Comparison of ENCODE assay signal across 24 cellular contexts in the genomic region with DNA sequence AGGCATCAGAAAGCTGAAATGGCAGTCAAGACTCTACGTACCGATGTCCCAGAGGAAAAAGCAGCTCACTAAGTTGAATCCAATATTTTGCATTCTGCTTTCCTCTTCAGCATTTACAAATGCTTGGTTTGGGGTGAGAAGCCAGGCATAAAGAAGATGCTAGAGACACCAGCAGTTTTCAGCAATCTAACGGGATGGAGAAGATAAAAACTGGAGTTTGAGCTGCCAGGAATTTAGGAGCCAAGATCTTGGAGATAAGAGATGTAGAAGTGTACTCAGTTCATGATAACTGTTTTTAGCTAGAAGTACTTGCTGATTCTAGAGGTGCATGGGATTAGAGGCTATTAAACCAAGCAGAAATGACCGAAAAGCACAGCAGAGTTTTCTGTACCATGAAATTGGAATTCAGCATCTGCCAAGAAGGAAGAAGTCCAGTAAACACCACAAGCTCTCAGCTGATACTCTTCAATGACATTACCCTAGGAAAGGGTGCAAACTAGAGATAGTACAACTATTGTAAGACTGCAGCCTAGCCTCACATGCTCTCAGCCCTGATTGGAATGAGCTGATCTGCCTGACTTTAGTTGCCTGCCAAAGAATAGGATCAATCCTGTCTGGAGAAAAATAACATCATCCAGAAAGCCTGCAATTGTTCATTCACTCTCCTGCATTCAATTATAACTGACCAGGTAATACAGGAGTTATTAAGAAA. TPM values are rescaled to one million over a fixed set of nuclear protein-coding genes. Genes with fewer than 3 reads are reported as not detected.
A peak's percentile ranks its signal among the peaks of the same experiment; 100 is the strongest.
DNase-seq lines count a peak whose midpoint lies in the region; ATAC-seq, FAIRE-seq and TF ChIP-seq lines count a peak whose summit lies in the region.
"Had no signal": no experiment of that assay in that cellular context is flagged by ENCODE, and none has a peak within 500 bp of the region (broad histone marks: within the 10 kb centered on the region; RNA-seq: fewer than 3 reads in every experiment).

No MANE protein-coding gene starts in this region.

- H3K9me1 ChIP-seq in keratinocyte (ENCODE audit: control insufficient read depth, extremely low read depth, insufficient read depth, low read length): no peaks in the 10 kb centered on the region

- H3K36me3 Mint-ChIP-seq in endodermal cell (ENCODE audit: low read depth): peaks cover 4% of the 10 kb centered on the region

- FAIRE-seq in keratinocyte (lab: Jason Lieb, UNC): no peak
- FAIRE-seq in RCC 7860 (lab: Jason Lieb, UNC): no peak
- no peak for FAIRE-seq in H54 (lab: Jason Lieb, UNC)
- FAIRE-seq: A204.1, islet of Langerhans, TTC549 had no signal

- H3K4me3 ChIP-seq in PC-3 (ENCODE audit: low read length) (peak overlapping the region; percentile 20; the same call in 1 of the 2 replicates), endodermal cell (ENCODE audit: low read length) (no peak overlapping the region), keratinocyte (ENCODE audit: control insufficient read depth in 2 of 3, extremely low read depth in 1 of 3, insufficient read depth in 2 of 3, low read depth in 1 of 3, low read length in 3 of 3) (peak overlapping the region in 2 of 3 experiments; percentile 41 to 57)
- H3K4me3 ChIP-seq: ascending aorta had no signal

- no peak for DNase-seq in PC-3
- no peak for DNase-seq in endodermal cell
- no peak for DNase-seq in keratinocyte (ENCODE audit: low read depth, low spot score)
- no peak for DNase-seq in RCC 7860 (ENCODE audit: low spot score)
- DNase-seq in H54 (ENCODE audit: insufficient read length, low spot score): no peak
- DNase-seq in GF-D8 (lab: John Stamatoyannopoulos, UW): no peak
- DNase-seq in NCI-H1436 treated with DMSO at 0.1 percent for 48 hours (lab: John Stamatoyannopoulos, UW): no peak
- DNase-seq: activated CD4-positive, alpha-beta T cell treated with anti-CD3 and anti-CD28 coated beads for 4 hours; cerebellar nuclear complex; glutamatergic neuron; naive B cell; NCI-H187 treated with DMSO at 0.1 percent for 48 hours; NCI-H446; Right ventricle myocardium superior; substantia nigra had no signal

- H3K27ac Mint-ChIP-seq in endodermal cell: peak overlapping the region; percentile 7
- H3K27ac Mint-ChIP-seq: activated naive CD4-positive, alpha-beta T cell treated with anti-CD3 and anti-CD28 coated beads, Interleukin-2, amount 50 U/mL, for 24 hours; activated T-helper 1 cell treated with anti-CD3 and anti-CD28 coated beads, Interleukin-12 subunit alpha, Interleukin-12 subunit beta, Interleukin-2, Interleukin-4 antibody, amounts not matched to agents 30 ng/mL and 10 ng/mL and 1 ng/mL, durations not matched to agents 14 hours and 24 hours and 36 hours; naive B cell had no signal

- POLR2A ChIA-PET in PC-3 (lab: Charles Lee; ENCODE audit: unreplicated experiment): interaction anchor here (0.7 kb wide), 1 partner anchor 24 kb away, joined by 3 read pairs; no protein-coding TSS in a partner anchor

- H3K36me3 ChIP-seq in PC-3 (ENCODE audit: low read depth, low read length): no peaks in the 10 kb centered on the region
- H3K36me3 ChIP-seq in endodermal cell (ENCODE audit: control insufficient read depth, insufficient read depth, low read length): no peaks in the 10 kb centered on the region
- H3K36me3 ChIP-seq in keratinocyte (ENCODE audit: control insufficient read depth in 2 of 2, extremely low read depth in 1 of 2, insufficient read depth in 2 of 2, low read length in 2 of 2): no peaks in the 10 kb centered on the region
- H3K36me3 ChIP-seq: ascending aorta had no signal

- H3K27ac ChIP-seq in 22Rv1 (peak overlapping the region; percentile 65), PC-3 (ENCODE audit: low read length) (no peak overlapping the region), endodermal cell (ENCODE audit: low read depth, low read length) (no peak overlapping the region), keratinocyte (ENCODE audit: control insufficient read depth, insufficient read depth, low read length) (no peak overlapping the region)
- H3K27ac ChIP-seq: ascending aorta, HL-60 had no signal

- H3K4me2 ChIP-seq in PC-3 (ENCODE audit: low read length): peak overlapping the region; percentile 59; the same call in 1 of the 2 replicates
- peak overlapping the region; percentile 80 for H3K4me2 ChIP-seq in keratinocyte (ENCODE audit: control insufficient read depth, extremely low read depth, insufficient read depth, low read depth, low read length)

- no peaks in the 10 kb centered on the region for H3F3A ChIP-seq in PC-3 (ENCODE audit: low read length, unreplicated experiment)

- H4K20me1 ChIP-seq in PC-3 (ENCODE audit: low read length) (no peaks in the 10 kb centered on the region), keratinocyte (ENCODE audit: control insufficient read depth, extremely low read depth, insufficient read depth, low read length) (no peaks in the 10 kb centered on the region)

- H3K79me2 ChIP-seq in PC-3 (ENCODE audit: low read length): no peaks in the 10 kb centered on the region
- no peaks in the 10 kb centered on the region for H3K79me2 ChIP-seq in keratinocyte (ENCODE audit: control insufficient read depth, insufficient read depth, low read length)

- H3K4me1 ChIP-seq in PC-3 (ENCODE audit: insufficient read depth, low read length) (no peaks in the 10 kb centered on the region), endodermal cell (ENCODE audit: control insufficient read depth, insufficient read depth, low read length) (no peaks in the 10 kb centered on the region), keratinocyte (ENCODE audit: control insufficient read depth, extremely low read depth, insufficient read depth, low read length) (peaks cover 6% of the 10 kb centered on the region)
- H3K4me1 ChIP-seq: ascending aorta had no signal

- H3K9me3 Mint-ChIP-seq in endodermal cell: peaks cover 32% of the 10 kb centered on the region

- H3K4me1 Mint-ChIP-seq in endodermal cell: peaks cover 7% of the 10 kb centered on the region
- H3K4me1 Mint-ChIP-seq: activated naive CD4-positive, alpha-beta T cell treated with anti-CD3 and anti-CD28 coated beads, Interleukin-2, amount 50 U/mL, for 24 hours had no signal

- no peak for TF ChIP-seq POLR2A in H54 (IDR thresholded peaks at IDR 0.05; ENCODE audit: low read depth, low read length)

- TF ChIP-seq CTCF in 22Rv1 (IDR thresholded peaks at IDR 0.05) (no peak), PC-3 (conservative IDR thresholded peaks at IDR 0.05; ENCODE audit: low read depth, low read length) (no peak), endodermal cell (conservative IDR thresholded peaks at IDR 0.05) (no peak), keratinocyte (optimal IDR thresholded peaks at IDR 0.05 in 1 of 3, IDR thresholded peaks at IDR 0.05 in 1 of 3, conservative IDR thresholded peaks at IDR 0.05 in 1 of 3; ENCODE audit: extremely low read depth in 1 of 3, insufficient read depth in 2 of 3, low read length in 3 of 3) (no peak)

- H3K9ac ChIP-seq in PC-3 (ENCODE audit: low read length) (no peak overlapping the region), endodermal cell (ENCODE audit: extremely low read depth, low read length, poor library complexity, severe bottlenecking) (no peak overlapping the region), keratinocyte (ENCODE audit: control insufficient read depth, extremely low read depth, insufficient read depth, low read length) (peak overlapping the region; percentile 36)

- H2AFZ ChIP-seq in PC-3 (ENCODE audit: low read length) (peak overlapping the region; percentile 60), keratinocyte (ENCODE audit: control insufficient read depth, low read length) (peak overlapping the region; percentile 77)

- CTCF ChIA-PET in PC-3 (lab: Charles Lee): interaction anchor here (0.7 kb wide), 1 partner anchor 1126 kb away, joined by 4 read pairs; no protein-coding TSS in a partner anchor

- no peaks in the 10 kb centered on the region for H3K9me2 ChIP-seq in PC-3 (replicated peaks; ENCODE audit: low read length)

- H3K27me3 Mint-ChIP-seq in endodermal cell (ENCODE audit: insufficient read depth): no peaks in the 10 kb centered on the region

- intact Hi-C loops in PC-3 (cut with micrococcal nuclease): no loop called here

- H3K4me3 Mint-ChIP-seq in endodermal cell: peak overlapping the region; percentile 49
- H3K4me3 Mint-ChIP-seq: activated naive CD4-positive, alpha-beta T cell treated with anti-CD3 and anti-CD28 coated beads, Interleukin-2, amount 50 U/mL, for 24 hours; activated T-helper 1 cell treated with anti-CD3 and anti-CD28 coated beads, Interleukin-12 subunit alpha, Interleukin-12 subunit beta, Interleukin-2, Interleukin-4 antibody, amounts not matched to agents 30 ng/mL and 10 ng/mL and 1 ng/mL, durations not matched to agents 14 hours and 24 hours and 36 hours had no signal

- dilution Hi-C loops in keratinocyte (cut with MboI; ENCODE audit: extremely low pct_ligation_motif_present, low sequenced_read_pairs): no loop called here

- ATAC-seq in PC-3: no peak
- ATAC-seq: sciatic nerve had no signal

- peaks cover 6% of the 10 kb centered on the region; the same call in 1 of the 2 replicates for H3K9me3 ChIP-seq in PC-3 (ENCODE audit: low read length)
- peaks cover 28% of the 10 kb centered on the region for H3K9me3 ChIP-seq in endodermal cell (ENCODE audit: control insufficient read depth, low read length)
- no peaks in the 10 kb centered on the region for H3K9me3 ChIP-seq in keratinocyte (ENCODE audit: control insufficient read depth, low read depth, low read length)

- no peaks in the 10 kb centered on the region for H3K27me3 ChIP-seq in PC-3 (ENCODE audit: low read length)
- no peaks in the 10 kb centered on the region for H3K27me3 ChIP-seq in endodermal cell (ENCODE audit: control insufficient read depth, insufficient read depth, low read length, poor library complexity, severe bottlenecking)
- no peaks in the 10 kb centered on the region for H3K27me3 ChIP-seq in keratinocyte (ENCODE audit: control insufficient read depth, extremely low read depth, insufficient read depth, low read length)
- H3K27me3 ChIP-seq: ascending aorta had no signal

- WGBS in endodermal cell (ENCODE audit: insufficient coverage in 1 of 2, insufficient read length in 1 of 2), 2 experiments: 79 to 83% methylated on average over 4 of the region's 4 CpGs

- no TSS peak for BruUV-seq in PC-3 (replicated peaks; lab: Mats Ljungman, UMichigan)

RNA-seq across cellular contexts. Expression of a gene that starts 7.4 kb away (rescaled TPM):
- total RNA-seq in PC-3 (2014; rRNA removed) (0.15 and 0.40 TPM in 2 replicates), endodermal cell (under 1 TPM; 0.22 to 0.27 TPM)
- 2.5 TPM for polyA plus RNA-seq in endodermal cell (2013, experiment 1 of 2)
- polyA plus RNA-seq in endodermal cell (2013, experiment 2 of 2): 1.4 TPM
- polyA plus RNA-seq in keratinocyte: 0.90 to 1.8 TPM (median 1.5 TPM) in 3 replicates
- 2.5 TPM for polyA plus RNA-seq in keratinocyte (2011; ENCODE audit: low read depth)
- polyA plus RNA-seq in keratinocyte (2011; cell fraction: cytosol; rRNA removed): 0.79 and 2.0 TPM in 2 replicates
- 2.9 and 3.5 TPM in 2 replicates for polyA plus RNA-seq in keratinocyte (2011; cell fraction: nucleus; rRNA removed)
- 0.87 and 1.4 TPM in 2 replicates for polyA plus RNA-seq in keratinocyte (2012; ENCODE audit: low replicate concordance)
- polyA minus RNA-seq in keratinocyte: 0.49 to 2.3 TPM (median 0.79 TPM) in 3 replicates
- 1.7 TPM for polyA minus RNA-seq in keratinocyte (2011; cell fraction: cytosol; rRNA and poly(A)+ RNA removed)
- 2.7 and 3.4 TPM in 2 replicates for polyA minus RNA-seq in keratinocyte (2011; cell fraction: nucleus; rRNA and poly(A)+ RNA removed)

RNA-seq across cellular contexts. Expression of a gene that starts 15.9 kb away (rescaled TPM):
- 38.2 and 46.9 TPM in 2 replicates for total RNA-seq in PC-3 (2014; rRNA removed)
- 10 to 100 TPM; 39.7 to 40.6 TPM for total RNA-seq in endodermal cell
- polyA plus RNA-seq in endodermal cell (2013, experiment 1 of 2): 32.6 TPM
- 30.3 TPM for polyA plus RNA-seq in endodermal cell (2013, experiment 2 of 2)
- 32.4 to 58.1 TPM (median 42.0 TPM) in 3 replicates for polyA plus RNA-seq in keratinocyte
- polyA plus RNA-seq in keratinocyte (2011; ENCODE audit: low read depth): 133 TPM
- 15.6 and 38.8 TPM in 2 replicates for polyA plus RNA-seq in keratinocyte (2011; cell fraction: cytosol; rRNA removed)
- polyA plus RNA-seq in keratinocyte (2011; cell fraction: nucleus; rRNA removed): 43.8 and 66.8 TPM in 2 replicates
- polyA plus RNA-seq in keratinocyte (2012; ENCODE audit: low replicate concordance): 21.1 and 26.7 TPM in 2 replicates
- 12.1 to 76.6 TPM (median 45.0 TPM) in 3 replicates for polyA minus RNA-seq in keratinocyte
- polyA minus RNA-seq in keratinocyte (2011; cell fraction: cytosol; rRNA and poly(A)+ RNA removed): 42.2 TPM
- 79.6 and 138 TPM in 2 replicates for polyA minus RNA-seq in keratinocyte (2011; cell fraction: nucleus; rRNA and poly(A)+ RNA removed)
